ENCODE assay signal across 1 cellular context in genomic region chr5:55036477-55036876, GRCh38.
TF ChIP-seq lines count a peak whose summit lies in the region.

No MANE protein-coding gene starts in this region.

TF ChIP-seq in WTC11, 78 proteins besides CTCF, POLR2A, EP300 and RAD21 (continued from another document):
- TF ChIP-seq AR (CRISPR knock-in tag; IDR thresholded peaks at IDR 0.05) (no peak), MYBL2 (CRISPR knock-in tag; IDR thresholded peaks at IDR 0.05) (no peak), EMX1 (CRISPR knock-in tag; IDR thresholded peaks at IDR 0.05) (no peak), KAT7 (CRISPR knock-in tag; IDR thresholded peaks at IDR 0.05; ENCODE audit: borderline replicate concordance) (no peak), TEAD1 (CRISPR knock-in tag; IDR thresholded peaks at IDR 0.05) (no peak), ATF2 (CRISPR knock-in tag; IDR thresholded peaks at IDR 0.05; ENCODE audit: borderline replicate concordance, low read depth) (no peak), NR3C1 (CRISPR knock-in tag; conservative IDR thresholded peaks at IDR 0.05; ENCODE audit: low read depth) (no peak), ZNF219 (CRISPR knock-in tag; IDR thresholded peaks at IDR 0.05; ENCODE audit: borderline replicate concordance) (no peak), CREB1 (CRISPR knock-in tag; IDR thresholded peaks at IDR 0.05) (no peak), E2F5 (CRISPR knock-in tag; IDR thresholded peaks at IDR 0.05) (no peak)
TF ChIP-seq in WTC11: peak in this region for 0.
